ENCODE assay signal across 9 cellular contexts in the genomic region with DNA sequence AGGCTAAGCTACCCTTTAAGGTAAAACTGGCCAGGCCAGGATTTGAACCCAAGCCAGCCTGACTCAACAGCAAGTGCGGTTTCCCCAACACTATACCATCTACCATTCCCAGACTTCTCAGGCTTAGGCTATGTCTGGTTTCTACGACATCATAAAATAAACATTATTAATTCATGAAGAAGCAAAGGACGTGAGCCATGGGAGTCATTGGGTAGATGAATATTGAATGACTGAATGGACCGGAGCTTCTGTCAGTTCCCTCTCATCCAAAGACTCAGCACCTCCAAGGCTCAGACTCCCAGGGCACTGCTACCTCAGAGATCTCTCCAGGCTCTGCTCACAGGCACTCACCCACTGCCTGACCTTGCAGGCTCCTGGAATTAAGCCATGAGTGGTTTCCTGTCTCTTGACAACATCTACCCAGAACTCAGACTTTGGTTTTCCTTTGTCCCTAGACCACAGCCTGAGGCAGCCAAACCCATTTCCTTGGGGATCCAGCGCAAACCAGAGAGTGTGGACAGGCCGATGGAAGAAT.
DNase-seq lines count a peak whose midpoint lies in the region; ATAC-seq lines count a peak whose summit lies in the region.
"Had no signal": no experiment of that assay in that cellular context is flagged by ENCODE, and none has a peak within 500 bp of the region (broad histone marks: within the 10 kb centered on the region; RNA-seq: fewer than 3 reads in every experiment).

No MANE protein-coding gene starts in this region.

- H3K4me3 Mint-ChIP-seq in stimulated activated naive CD8-positive, alpha-beta T cell treated with anti-CD3 and anti-CD28 coated beads, Interleukin-15, amount 100 ng/mL, for 72 hours, result peak overlapping the region; percentile 5 to 36
- H3K4me3 Mint-ChIP-seq in activated CD4-positive, alpha-beta memory T cell treated with anti-CD3 and anti-CD28 coated beads, Interleukin-2, amount 10 ng/mL, durations not matched to agents 7 days and 5 days, result peak overlapping the region; percentile 63

- POLR2A ChIA-PET in activated CD4-positive, alpha-beta memory T cell treated with anti-CD3 and anti-CD28 coated beads, Interleukin-2, amount 10 ng/mL, durations not matched to agents 7 days and 5 days (lab: Charles Lee), result interaction anchor here (1.2 to 6.0 kb wide), 7 partner anchors 20 to 259 kb away, joined by 3 to 48 read pairs (median 6); partner anchors contain the start of gene IL6

- ATAC-seq in stimulated activated naive CD8-positive, alpha-beta T cell treated with anti-CD3 and anti-CD28 coated beads, Interleukin-15, amount 100 ng/mL, for 72 hours, result no peak
- ATAC-seq in stimulated activated naive CD8-positive, alpha-beta T cell treated with anti-CD3 and anti-CD28 coated beads, Interleukin-15, Interleukin-2, amounts not matched to agents 100 U/mL and 50 U/mL, for 24 hours, result no peak
- ATAC-seq in left ventricle myocardium superior (peak; percentile 18), GM18873 (IDR thresholded peaks at IDR 0.05; ENCODE audit: low FRiP score, unreplicated experiment) (no peak), GM19324 (IDR thresholded peaks at IDR 0.05; ENCODE audit: low FRiP score, unreplicated experiment) (no peak), GM18502 (IDR thresholded peaks at IDR 0.05; ENCODE audit: poor library complexity, unreplicated experiment) (no peak)

- no peaks in the 10 kb centered on the region for H3K9me3 Mint-ChIP-seq in stimulated activated naive CD8-positive, alpha-beta T cell treated with anti-CD3 and anti-CD28 coated beads, Interleukin-15, amount 100 ng/mL, for 72 hours
- H3K9me3 Mint-ChIP-seq in activated CD4-positive, alpha-beta memory T cell treated with anti-CD3 and anti-CD28 coated beads, Interleukin-2, amount 10 ng/mL, durations not matched to agents 7 days and 5 days, result peaks cover 2% of the 10 kb centered on the region

- H3K27me3 Mint-ChIP-seq in stimulated activated naive CD8-positive, alpha-beta T cell treated with anti-CD3 and anti-CD28 coated beads, Interleukin-15, amount 100 ng/mL, for 72 hours, result peaks cover 56% of the 10 kb centered on the region
- peaks cover 42% of the 10 kb centered on the region for H3K27me3 Mint-ChIP-seq in activated CD4-positive, alpha-beta memory T cell treated with anti-CD3 and anti-CD28 coated beads, Interleukin-2, amount 10 ng/mL, durations not matched to agents 7 days and 5 days

- H3K4me1 Mint-ChIP-seq in stimulated activated naive CD8-positive, alpha-beta T cell treated with anti-CD3 and anti-CD28 coated beads, Interleukin-15, amount 100 ng/mL, for 72 hours, result peaks cover 52% of the 10 kb centered on the region
- H3K4me1 Mint-ChIP-seq in activated CD4-positive, alpha-beta memory T cell treated with anti-CD3 and anti-CD28 coated beads, Interleukin-2, amount 10 ng/mL, durations not matched to agents 7 days and 5 days, result peaks cover 59% of the 10 kb centered on the region

- no peak overlapping the region for H3K27ac Mint-ChIP-seq in stimulated activated naive CD8-positive, alpha-beta T cell treated with anti-CD3 and anti-CD28 coated beads, Interleukin-15, amount 100 ng/mL, for 72 hours
- H3K27ac Mint-ChIP-seq in activated CD4-positive, alpha-beta memory T cell treated with anti-CD3 and anti-CD28 coated beads, Interleukin-2, amount 10 ng/mL, durations not matched to agents 7 days and 5 days, result peak overlapping the region; percentile 64

- CTCF ChIA-PET in activated CD4-positive, alpha-beta memory T cell treated with anti-CD3 and anti-CD28 coated beads, Interleukin-2, amount 10 ng/mL, durations not matched to agents 7 days and 5 days (lab: Charles Lee), result interaction anchor here (1.4 to 11.7 kb wide), 6 partner anchors 12 to 219 kb away, joined by 3 to 379 read pairs (median 49); partner anchors contain the start of gene IL6

- intact Hi-C loops in left ventricle myocardium superior (cut with micrococcal nuclease), result no loop called here

- DNase-seq in stimulated activated naive CD8-positive, alpha-beta T cell treated with anti-CD3 and anti-CD28 coated beads, Interleukin-15, amount 100 ng/mL, for 72 hours, result no peak
- DNase-seq in stimulated activated naive CD8-positive, alpha-beta T cell treated with anti-CD3 and anti-CD28 coated beads, Interleukin-15, Interleukin-2, amounts not matched to agents 100 U/mL and 50 U/mL, for 24 hours, result no peak
- peak; percentile 32 for DNase-seq in activated CD4-positive, alpha-beta memory T cell treated with anti-CD3 and anti-CD28 coated beads, Interleukin-2, amount 10 ng/mL, durations not matched to agents 7 days and 5 days
- DNase-seq in left ventricle myocardium superior, result no peak
- DNase-seq in NCI-H1694 (lab: John Stamatoyannopoulos, UW), result no peak
- DNase-seq: NCI-H187 treated with DMSO at 0.1 percent for 48 hours had no signal

- peaks cover 8% of the 10 kb centered on the region for H3K36me3 Mint-ChIP-seq in activated CD4-positive, alpha-beta memory T cell treated with anti-CD3 and anti-CD28 coated beads, Interleukin-2, amount 10 ng/mL, durations not matched to agents 7 days and 5 days (ENCODE audit: low read depth)
